ENCODE assay signal across 21 cellular contexts in genomic region chr11:58928691-58929090, GRCh38. TPM values are rescaled to one million over a fixed set of nuclear protein-coding genes. Genes with fewer than 3 reads are reported as not detected.
DNase-seq lines count a peak whose midpoint lies in the region.
"Had no signal": no experiment of that assay in that cellular context is flagged by ENCODE, and none has a peak within 500 bp of the region (broad histone marks: within the 10 kb centered on the region; RNA-seq: fewer than 3 reads in every experiment).

No MANE protein-coding gene starts in this region.

- peak overlapping the region; percentile 40; the same call in 1 of the 2 replicates for H3K4me3 ChIP-seq in iPS-18c (ENCODE audit: insufficient read depth, low read depth, low read length)
- H3K4me3 ChIP-seq: gastroesophageal sphincter, right atrium auricular region had no signal

- H3K4me3 Mint-ChIP-seq in activated CD4-positive, alpha-beta memory T cell treated with anti-CD3 and anti-CD28 coated beads, Interleukin-2, amount 10 ng/mL, durations not matched to agents 7 days and 5 days, result no peak overlapping the region
- H3K4me3 Mint-ChIP-seq: activated CD4-positive, alpha-beta memory T cell treated with anti-CD3 and anti-CD28 coated beads for 36 hours; activated naive CD4-positive, alpha-beta T cell treated with anti-CD3 and anti-CD28 coated beads for 36 hours had no signal

- H3K9me3 ChIP-seq in iPS-18c (ENCODE audit: control insufficient read depth, insufficient read depth, low read length), result no peaks in the 10 kb centered on the region
- H3K9me3 ChIP-seq: gastroesophageal sphincter, right atrium auricular region, suprapubic skin had no signal

- DNase-seq in SHP77 (lab: John Stamatoyannopoulos, UW) (peak; percentile 4 to 6), SHP77 treated with DMSO at 0.1 percent for 48 hours (lab: John Stamatoyannopoulos, UW) (no peak), NCI-H82 (lab: John Stamatoyannopoulos, UW) (peak; percentile 51), ureter (ENCODE audit: low spot score) (no peak), LoVo (ENCODE audit: low spot score) (no peak)
- no peak for DNase-seq in activated CD4-positive, alpha-beta memory T cell treated with anti-CD3 and anti-CD28 coated beads, Interleukin-2, amount 10 ng/mL, durations not matched to agents 7 days and 5 days
- DNase-seq in activated CD4-positive, alpha-beta T cell treated with anti-CD3 and anti-CD28 coated beads for 4 hours, result no peak
- DNase-seq: activated CD4-positive, alpha-beta memory T cell treated with anti-CD3 and anti-CD28 coated beads for 36 hours; activated naive CD4-positive, alpha-beta T cell treated with anti-CD3 and anti-CD28 coated beads for 36 hours; anterior cingulate cortex; C1 segment of cervical spinal cord; DMS 273 treated with DMSO at 0.1 percent for 48 hours; left colon; midbrain; NCI-H1105 treated with DMSO at 0.1 percent for 48 hours; NCI-H2227 treated with DMSO at 0.1 percent for 48 hours; T-helper 1 cell had no signal

- CTCF ChIA-PET in activated CD4-positive, alpha-beta memory T cell treated with anti-CD3 and anti-CD28 coated beads, Interleukin-2, amount 10 ng/mL, durations not matched to agents 7 days and 5 days (lab: Charles Lee), result no interaction called here

- no peaks in the 10 kb centered on the region for H3K9me3 Mint-ChIP-seq in activated CD4-positive, alpha-beta memory T cell treated with anti-CD3 and anti-CD28 coated beads, Interleukin-2, amount 10 ng/mL, durations not matched to agents 7 days and 5 days
- H3K9me3 Mint-ChIP-seq: activated CD4-positive, alpha-beta memory T cell treated with anti-CD3 and anti-CD28 coated beads for 36 hours; activated naive CD4-positive, alpha-beta T cell treated with anti-CD3 and anti-CD28 coated beads for 36 hours had no signal

- POLR2A ChIA-PET in activated CD4-positive, alpha-beta memory T cell treated with anti-CD3 and anti-CD28 coated beads, Interleukin-2, amount 10 ng/mL, durations not matched to agents 7 days and 5 days (lab: Charles Lee), result no interaction called here

- no peaks in the 10 kb centered on the region for H3K4me1 Mint-ChIP-seq in activated CD4-positive, alpha-beta memory T cell treated with anti-CD3 and anti-CD28 coated beads, Interleukin-2, amount 10 ng/mL, durations not matched to agents 7 days and 5 days

- H3K27ac Mint-ChIP-seq in activated CD4-positive, alpha-beta memory T cell treated with anti-CD3 and anti-CD28 coated beads, Interleukin-2, amount 10 ng/mL, durations not matched to agents 7 days and 5 days, result no peak overlapping the region
- H3K27ac Mint-ChIP-seq: activated CD4-positive, alpha-beta memory T cell treated with anti-CD3 and anti-CD28 coated beads for 36 hours; activated naive CD4-positive, alpha-beta T cell treated with anti-CD3 and anti-CD28 coated beads for 36 hours had no signal

- peaks cover 18% of the 10 kb centered on the region for H3K27me3 Mint-ChIP-seq in activated CD4-positive, alpha-beta memory T cell treated with anti-CD3 and anti-CD28 coated beads, Interleukin-2, amount 10 ng/mL, durations not matched to agents 7 days and 5 days

- H3K36me3 Mint-ChIP-seq in activated CD4-positive, alpha-beta memory T cell treated with anti-CD3 and anti-CD28 coated beads, Interleukin-2, amount 10 ng/mL, durations not matched to agents 7 days and 5 days (ENCODE audit: low read depth), result no peaks in the 10 kb centered on the region
- H3K36me3 Mint-ChIP-seq: activated CD4-positive, alpha-beta memory T cell treated with anti-CD3 and anti-CD28 coated beads for 36 hours had no signal

RNA-seq across cellular contexts. Expression of gene GLYATL1, which starts 10.6 kb away (rescaled TPM):
- total RNA-seq in activated CD4-positive, alpha-beta memory T cell treated with anti-CD3 and anti-CD28 coated beads, Interleukin-2, amount 10 ng/mL, durations not matched to agents 7 days and 5 days, result not detected
- 2.4 TPM for total RNA-seq in ureter
- total RNA-seq: activated CD4-positive, alpha-beta memory T cell treated with anti-CD3 and anti-CD28 coated beads for 36 hours; activated naive CD4-positive, alpha-beta T cell treated with anti-CD3 and anti-CD28 coated beads for 36 hours; right atrium auricular region had no signal

Comparison
In these comparisons a context has a peak if more than half of its experiments do, and no peak if none do; other contexts are left out.
1. DNase-seq: peak in SHP77 (2 of 2) and NCI-H82 (single experiment); none in SHP77 treated with DMSO at 0.1 percent for 48 hours (single experiment), activated CD4-positive, alpha-beta memory T cell treated with anti-CD3 and anti-CD28 coated beads, Interleukin-2, amount 10 ng/mL, durations not matched to agents 7 days and 5 days (single experiment), ureter (single experiment), LoVo (single experiment) and activated CD4-positive, alpha-beta T cell treated with anti-CD3 and anti-CD28 coated beads for 4 hours (0 of 2).